28 cellular contexts compared by ENCODE assay signal in the genomic region with DNA sequence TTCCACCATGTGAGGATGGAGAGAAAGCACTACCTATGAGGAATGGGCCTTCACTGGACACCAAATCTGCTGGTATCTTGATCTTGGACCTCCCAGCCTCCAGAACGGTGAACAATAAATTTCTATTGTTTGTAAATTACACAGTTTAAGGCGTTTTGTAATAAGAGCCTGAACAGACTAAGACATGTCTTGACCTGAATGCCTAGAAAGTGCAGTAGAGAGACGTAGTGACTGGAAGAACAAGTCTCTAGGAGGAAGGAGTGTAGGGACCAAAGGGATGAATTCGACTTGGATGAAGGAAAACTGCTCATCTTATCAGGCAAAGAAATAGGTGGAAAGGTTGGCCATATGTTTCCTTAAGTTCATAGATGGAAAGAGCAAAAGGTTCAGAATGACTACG.
"Had no signal": no experiment of that assay in that cellular context is flagged by ENCODE, and none has a peak within 500 bp of the region (broad histone marks: within the 10 kb centered on the region; RNA-seq: fewer than 3 reads in every experiment).

No MANE protein-coding gene starts in this region.

- DNase-seq: activated CD4-positive, alpha-beta T cell treated with anti-CD3 and anti-CD28 coated beads, Interleukin-2, amount 10 ng/mL, durations not matched to agents 24 days and 14 days; activated CD4-positive, alpha-beta T cell treated with anti-CD3 and anti-CD28 coated beads, Interleukin-2, amount 50 U/mL, for 4 hours; activated CD4-positive, CD25-positive, alpha-beta regulatory T cell; activated CD8-positive, alpha-beta T cell treated with anti-CD3 and anti-CD28 coated beads for 36 hours; activated gamma-delta T cell; activated naive CD4-positive, alpha-beta T cell treated with Interleukin-2 at 50 U/mL for 16 hours; activated naive CD8-positive, alpha-beta T cell treated with anti-CD3 and anti-CD28 coated beads, Interleukin-2, amount 10 ng/mL, durations not matched to agents 7 days and 5 days; activated T-cell treated with anti-CD3 and anti-CD28 coated beads, Interleukin-2, amount 50 U/mL, for 1 hour; activated T-cell treated with anti-CD3 and anti-CD28 coated beads, Interleukin-2, amount 50 U/mL, for 72 hours; amygdala; body of pancreas; central memory CD4-positive, alpha-beta T cell; NCI-H1048; NCI-H1105 treated with DMSO at 0.1 percent for 48 hours; NCI-H1436; NCI-H1694; NCI-H1930; NCI-H2081 treated with DMSO at 0.1 percent for 48 hours; NCI-H345; NCI-H524 treated with DMSO at 0.1 percent for 48 hours; SHP77; SJCRH30; T1000; WERI-Rb-1 had no signal

- H3K9me3 ChIP-seq: ascending aorta, body of pancreas, SJCRH30 had no signal

- H3K27ac ChIP-seq: ascending aorta, body of pancreas, KMS-11, SJCRH30, SK-N-MC, WERI-Rb-1 had no signal

- H3K36me3 ChIP-seq: ascending aorta, SJCRH30, WERI-Rb-1 had no signal

- ATAC-seq: activated CD8-positive, alpha-beta T cell treated with anti-CD3 and anti-CD28 coated beads for 36 hours; activated T-cell treated with anti-CD3 and anti-CD28 coated beads, Interleukin-2, amount 50 U/mL, for 72 hours; body of pancreas; Panc1 had no signal

- H3K27me3 ChIP-seq: ascending aorta, body of pancreas, SJCRH30 had no signal

- H3K9ac ChIP-seq: KMS-11 had no signal

- H3K4me2 ChIP-seq: KMS-11 had no signal

- H3K4me1 ChIP-seq: ascending aorta, body of pancreas, SJCRH30 had no signal

- H3K4me3 ChIP-seq: ascending aorta, body of pancreas, SJCRH30, SK-N-MC had no signal
